In the genomic region with DNA sequence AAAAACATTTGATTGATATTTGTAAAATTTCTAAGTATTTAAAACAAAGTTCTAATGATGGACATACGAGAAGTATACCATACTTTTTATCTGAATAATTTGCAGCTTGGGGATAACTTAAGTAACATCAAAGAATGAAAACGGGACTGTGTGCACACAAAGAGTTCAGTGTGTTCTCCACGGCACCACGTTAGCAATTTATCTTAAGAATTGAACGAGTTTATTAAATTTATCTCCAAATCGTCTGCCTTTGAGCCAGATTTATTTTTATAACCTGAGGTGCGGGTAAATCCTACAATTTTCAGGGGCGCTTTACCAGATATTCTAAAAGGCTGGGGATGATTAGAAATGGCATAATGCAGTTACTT, we compare ENCODE assay signal across 8 cellular contexts. TPM values are rescaled to one million over a fixed set of nuclear protein-coding genes. Genes with fewer than 3 reads are reported as not detected.
A peak's percentile ranks its signal among the peaks of the same experiment; 100 is the strongest.
DNase-seq lines count a peak whose midpoint lies in the region; ATAC-seq, FAIRE-seq and TF ChIP-seq lines count a peak whose summit lies in the region.

No MANE protein-coding gene starts in this region.

- intact Hi-C loops in Right ventricle myocardium superior (cut with DNase I) = loop anchor here (5.0 kb wide), 1 partner anchor 71 kb away; no protein-coding TSS in a partner anchor
- intact Hi-C loops in lower lobe of right lung (cut with DNase I) = no loop called here
- intact Hi-C loops in uterus (cut with DNase I; ENCODE audit: low total_unique reads) = loop anchor here (5.0 kb wide), 1 partner anchor 96 kb away; no protein-coding TSS in a partner anchor

- FAIRE-seq in astrocyte (lab: Jason Lieb, UNC) = no peak

- H3K27me3 Mint-ChIP-seq in astrocyte (ENCODE audit: low read depth, unreplicated experiment) = no peaks in the 10 kb centered on the region

- peaks cover 22% of the 10 kb centered on the region for H4K20me1 ChIP-seq in astrocyte (ENCODE audit: insufficient read depth, low read length)

- H3K9ac ChIP-seq in astrocyte (ENCODE audit: low read length) = peak overlapping the region; percentile 98

- H3K27ac ChIP-seq in cardiac muscle cell (peak overlapping the region; percentile 98), astrocyte (ENCODE audit: low read depth, low read length) (peak overlapping the region; percentile 99), lower lobe of right lung (peak overlapping the region; percentile 96), uterus (peak overlapping the region; percentile 98 to 100)

- H3K4me3 ChIP-seq in cardiac muscle cell = peak overlapping the region; percentile 95
- H3K4me3 ChIP-seq in astrocyte (ENCODE audit: insufficient read depth, low read depth, low read length) = peak overlapping the region; percentile 95
- H3K4me3 ChIP-seq in lower lobe of right lung = peak overlapping the region; percentile 66
- H3K4me3 ChIP-seq in uterus = peak overlapping the region; percentile 73 to 77

- no peak overlapping the region for H2AFZ ChIP-seq in astrocyte (ENCODE audit: low read depth, low read length)

- H3K4me1 ChIP-seq in cardiac muscle cell (ENCODE audit: low read depth) = peaks cover 39% of the 10 kb centered on the region
- peaks cover 35% of the 10 kb centered on the region for H3K4me1 ChIP-seq in astrocyte (ENCODE audit: insufficient read depth, low read length)
- H3K4me1 ChIP-seq in lower lobe of right lung = peaks cover 62% of the 10 kb centered on the region
- peaks cover 3 to 4% of the 10 kb centered on the region in 2 donors for H3K4me1 ChIP-seq in uterus

- H3K36me3 ChIP-seq in cardiac muscle cell = peaks cover 3% of the 10 kb centered on the region
- H3K36me3 ChIP-seq in astrocyte (ENCODE audit: insufficient read depth, low read length) = no peaks in the 10 kb centered on the region
- peaks cover 7% of the 10 kb centered on the region for H3K36me3 ChIP-seq in lower lobe of right lung
- no peaks in the 10 kb centered on the region for H3K36me3 ChIP-seq in uterus

- H3K79me2 ChIP-seq in astrocyte (ENCODE audit: insufficient read depth, low read length) = peaks cover 98% of the 10 kb centered on the region

- ATAC-seq in Right ventricle myocardium superior (ENCODE audit: poor library complexity) (no peak), lower lobe of right lung (no peak), GM18519 (IDR thresholded peaks at IDR 0.05; ENCODE audit: low FRiP score, unreplicated experiment) (no peak)

- H3K36me3 Mint-ChIP-seq in astrocyte (ENCODE audit: low read depth, unreplicated experiment) = peaks cover 23% of the 10 kb centered on the region

- TF ChIP-seq CTCF in cardiac muscle cell (IDR thresholded peaks at IDR 0.05; ENCODE audit: low read depth, low read length) = no peak
- no peak for TF ChIP-seq CTCF in astrocyte (IDR thresholded peaks at IDR 0.05; ENCODE audit: insufficient read depth, low read depth, low read length)
- no peak for TF ChIP-seq CTCF in lower lobe of right lung (IDR thresholded peaks at IDR 0.05)
- TF ChIP-seq CTCF in uterus (IDR thresholded peaks at IDR 0.05) = no peak

- no peaks in the 10 kb centered on the region for H3K9me3 ChIP-seq in cardiac muscle cell (ENCODE audit: low read depth)
- H3K9me3 ChIP-seq in astrocyte (ENCODE audit: insufficient read depth, low read depth, low read length) = no peaks in the 10 kb centered on the region
- H3K9me3 ChIP-seq in lower lobe of right lung = no peaks in the 10 kb centered on the region
- H3K9me3 ChIP-seq in uterus = no peaks in the 10 kb centered on the region

- no peak for DNase-seq in cardiac muscle cell (ENCODE audit: low read depth in 1 of 2, low spot score in 1 of 2)
- no peak for DNase-seq in Right ventricle myocardium superior
- DNase-seq in astrocyte (ENCODE audit: low read depth) = no peak
- DNase-seq in lower lobe of right lung = no peak
- no peak for DNase-seq in uterus
- no peak for DNase-seq in COLO829 (ENCODE audit: low spot score)
- DNase-seq in foreskin melanocyte = no peak

- H3K4me3 Mint-ChIP-seq in astrocyte (ENCODE audit: unreplicated experiment) = peak overlapping the region; percentile 97

- H3K27me3 ChIP-seq in cardiac muscle cell = no peaks in the 10 kb centered on the region
- no peaks in the 10 kb centered on the region for H3K27me3 ChIP-seq in astrocyte (ENCODE audit: insufficient read depth, low read length)
- no peaks in the 10 kb centered on the region for H3K27me3 ChIP-seq in lower lobe of right lung (ENCODE audit: low read depth)
- no peaks in the 10 kb centered on the region for H3K27me3 ChIP-seq in uterus

- H3K4me2 ChIP-seq in astrocyte (ENCODE audit: low read length) = peak overlapping the region; percentile 90

- peaks cover 41% of the 10 kb centered on the region for H3K4me1 Mint-ChIP-seq in astrocyte (ENCODE audit: low read depth, unreplicated experiment)

- TF ChIP-seq POLR2A in uterus (IDR thresholded peaks at IDR 0.05) = no peak

- no peaks in the 10 kb centered on the region for H3K9me3 Mint-ChIP-seq in astrocyte (ENCODE audit: unreplicated experiment)

- H3K27ac Mint-ChIP-seq in astrocyte (ENCODE audit: unreplicated experiment) = peak overlapping the region; percentile 100

RNA-seq across cellular contexts. Expression of gene CHD2, which starts 3.4 kb away (rescaled TPM):
- 49.5 and 118 TPM in 2 replicates for total RNA-seq in cardiac muscle cell
- 60.8 and 90.6 TPM in 2 replicates for polyA plus RNA-seq in cardiac muscle cell
- total RNA-seq in Right ventricle myocardium superior = 43.5 TPM
- 90.0 and 105 TPM in 2 replicates for total RNA-seq in astrocyte
- 158 TPM for total RNA-seq in lower lobe of right lung
- total RNA-seq in uterus = 100 to 1,000 TPM in 3 of 4 donors, 10 to 100 TPM in 1; 71.0 to 166 (median 152) TPM
